ENCODE assay signal across 9 cellular contexts in the genomic region with DNA sequence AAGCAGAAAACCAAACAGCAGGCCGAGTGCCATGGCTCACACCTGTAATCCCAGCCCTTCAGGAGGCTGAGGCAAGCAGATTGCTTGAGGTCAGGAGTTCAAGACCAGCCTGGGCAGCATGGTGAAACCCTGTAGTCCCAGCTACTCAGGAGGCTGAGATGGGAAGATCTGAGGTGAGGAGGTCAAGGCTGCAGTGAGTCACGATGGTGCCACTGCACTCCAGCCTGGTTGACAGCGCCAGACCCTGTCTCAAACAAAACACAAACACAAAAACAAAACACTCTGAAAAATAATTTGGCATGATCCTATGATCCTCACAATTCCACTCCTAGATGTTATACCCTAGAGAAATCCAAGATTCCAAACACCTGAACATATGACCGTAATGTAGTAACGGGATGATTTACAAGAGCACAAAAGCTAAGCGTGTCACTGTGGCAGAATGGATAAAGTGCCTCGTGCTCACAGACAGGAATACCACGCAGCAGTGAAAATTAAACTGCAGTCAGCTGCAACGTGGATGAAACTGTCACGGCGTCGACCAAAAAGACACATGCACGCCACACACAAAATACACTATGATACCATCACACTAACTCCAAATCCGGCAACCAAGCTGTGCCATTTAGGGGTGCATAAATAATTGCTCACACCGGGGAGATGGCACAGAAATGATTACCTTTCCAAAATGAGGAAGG. TPM values are rescaled to one million over a fixed set of nuclear protein-coding genes. Genes with fewer than 3 reads are reported as not detected.
DNase-seq lines count a peak whose midpoint lies in the region; ATAC-seq and TF ChIP-seq lines count a peak whose summit lies in the region.
"Had no signal": no experiment of that assay in that cellular context is flagged by ENCODE, and none has a peak within 500 bp of the region (broad histone marks: within the 10 kb centered on the region; RNA-seq: fewer than 3 reads in every experiment).

No MANE protein-coding gene starts in this region.

- H3K36me3 ChIP-seq in OCI-LY1 (ENCODE audit: insufficient read depth, low read length) (peaks cover 29% of the 10 kb centered on the region), neuron (ENCODE audit: insufficient read depth, low read length) (peaks cover 34% of the 10 kb centered on the region)
- peaks cover 10% of the 10 kb centered on the region for H3K36me3 ChIP-seq in effector memory CD4-positive, alpha-beta T cell (ENCODE audit: control insufficient read depth, insufficient read depth, low read length)

- peaks cover 33% of the 10 kb centered on the region for H3K36me3 Mint-ChIP-seq in Calu3 (ENCODE audit: insufficient read depth, unreplicated experiment)

- H4K20me1 ChIP-seq in OCI-LY1 (ENCODE audit: insufficient read depth, low read length): no peaks in the 10 kb centered on the region

- ATAC-seq in HG02870 (IDR thresholded peaks at IDR 0.05; ENCODE audit: unreplicated experiment): no peak

- H3K4me1 Mint-ChIP-seq in Calu3 (ENCODE audit: low read depth, unreplicated experiment): peaks cover 7% of the 10 kb centered on the region

- DNase-seq in Calu3: no peak
- DNase-seq in effector memory CD4-positive, alpha-beta T cell: no peak
- DNase-seq in UCSD-AML1 (lab: John Stamatoyannopoulos, UW; ENCODE audit: unreplicated experiment): no peak
- no peak for DNase-seq in HT-29 (ENCODE audit: low spot score)
- no peak for DNase-seq in GM03348 (ENCODE audit: low spot score)
- DNase-seq: islet precursor cell had no signal

- no peaks in the 10 kb centered on the region for H3K27me3 Mint-ChIP-seq in Calu3 (ENCODE audit: unreplicated experiment)

- H3K27me3 ChIP-seq in OCI-LY1 (ENCODE audit: insufficient read depth, low read length): no peaks in the 10 kb centered on the region
- no peaks in the 10 kb centered on the region for H3K27me3 ChIP-seq in effector memory CD4-positive, alpha-beta T cell (replicated peaks; ENCODE audit: control insufficient read depth, insufficient read depth, low read length, poor library complexity, severe bottlenecking)
- H3K27me3 ChIP-seq in neuron (ENCODE audit: insufficient read depth, low read length): no peaks in the 10 kb centered on the region

- H2AFZ ChIP-seq in OCI-LY1 (ENCODE audit: low read length) (no peak overlapping the region), neuron (ENCODE audit: low read depth, low read length) (no peak overlapping the region)

- peak overlapping the region; percentile 77; the same call in 1 of the 2 replicates for H3K9ac ChIP-seq in OCI-LY1 (ENCODE audit: low read length)

- no peak overlapping the region for H3K27ac ChIP-seq in OCI-LY1 (ENCODE audit: low read depth, low read length, poor library complexity, severe bottlenecking)
- no peak overlapping the region for H3K27ac ChIP-seq in effector memory CD4-positive, alpha-beta T cell (ENCODE audit: insufficient read depth, low read length, poor library complexity, severe bottlenecking)

- TF ChIP-seq CTCF in Calu3 (IDR thresholded peaks at IDR 0.05; ENCODE audit: unreplicated experiment) (no peak), OCI-LY1 (IDR thresholded peaks at IDR 0.05; ENCODE audit: low read length) (no peak)

- peak overlapping the region; percentile 80 for H3K4me2 ChIP-seq in OCI-LY1 (ENCODE audit: low read length)

- H3K27ac Mint-ChIP-seq in Calu3 (ENCODE audit: unreplicated experiment): no peak overlapping the region

- H3K4me3 Mint-ChIP-seq in Calu3 (ENCODE audit: low read depth, unreplicated experiment): peak overlapping the region; percentile 74

- H3K9me3 Mint-ChIP-seq in Calu3 (ENCODE audit: low read depth, unreplicated experiment): no peaks in the 10 kb centered on the region

- no peaks in the 10 kb centered on the region for H3K9me2 ChIP-seq in OCI-LY1 (ENCODE audit: low read depth, low read length)

- intact Hi-C loops in Calu3 (cut with micrococcal nuclease; ENCODE audit: unreplicated experiment): no loop called here

- no peaks in the 10 kb centered on the region for H3F3A ChIP-seq in OCI-LY1 (ENCODE audit: insufficient read depth, low read length)

- H3K4me3 ChIP-seq in OCI-LY1 (ENCODE audit: low read depth, low read length, poor library complexity, severe bottlenecking) (peak overlapping the region; percentile 81), neuron (ENCODE audit: low read length) (peak overlapping the region; percentile 88)
- H3K4me3 ChIP-seq in effector memory CD4-positive, alpha-beta T cell (ENCODE audit: insufficient read depth, low read depth, low read length, poor library complexity, severe bottlenecking): peak overlapping the region; percentile 94

- CTCF ChIA-PET in Calu3 (lab: Charles Lee): interaction anchor here (0.6 kb wide), 1 partner anchor 9 kb away, joined by 3 read pairs; no protein-coding TSS in a partner anchor

- BruUV-seq in Calu3 (replicated peaks; lab: Mats Ljungman, UMichigan): TSS peak; percentile 63

- peaks cover 35% of the 10 kb centered on the region for H3K79me2 ChIP-seq in OCI-LY1 (ENCODE audit: insufficient read depth, low read length)

- H3K9me3 ChIP-seq in OCI-LY1 (ENCODE audit: low read length): no peaks in the 10 kb centered on the region
- H3K9me3 ChIP-seq in effector memory CD4-positive, alpha-beta T cell (ENCODE audit: control insufficient read depth, low read length): no peaks in the 10 kb centered on the region
- peaks cover 4% of the 10 kb centered on the region for H3K9me3 ChIP-seq in neuron (ENCODE audit: low read length)

- H3K4me1 ChIP-seq in OCI-LY1 (ENCODE audit: insufficient read depth, low read length, severe bottlenecking) (peaks cover 17% of the 10 kb centered on the region), neuron (ENCODE audit: insufficient read depth, low read length) (peaks cover 8% of the 10 kb centered on the region)
- peaks cover 15% of the 10 kb centered on the region for H3K4me1 ChIP-seq in effector memory CD4-positive, alpha-beta T cell (ENCODE audit: control insufficient read depth, insufficient read depth, low read length, poor library complexity, severe bottlenecking)

RNA-seq across cellular contexts. Expression of a gene that starts 1.7 kb away (rescaled TPM):
- total RNA-seq in Calu3 (2022): 29.9 and 30.4 TPM in 2 replicates
- 49.1 and 49.4 TPM in 2 replicates for total RNA-seq in HT-29 (2014; rRNA removed; shearing (Covaris generic))

RNA-seq across cellular contexts. Expression of a gene that starts 52.0 kb away (rescaled TPM):
- total RNA-seq in Calu3 (2022): 0.83 and 1.3 TPM in 2 replicates
- 0.08 TPM in 1 of 2 replicates, not detected in the other for total RNA-seq in HT-29 (2014; rRNA removed; shearing (Covaris generic))
